Comparison of ENCODE assay signal across 1 cellular context in the genomic region with DNA sequence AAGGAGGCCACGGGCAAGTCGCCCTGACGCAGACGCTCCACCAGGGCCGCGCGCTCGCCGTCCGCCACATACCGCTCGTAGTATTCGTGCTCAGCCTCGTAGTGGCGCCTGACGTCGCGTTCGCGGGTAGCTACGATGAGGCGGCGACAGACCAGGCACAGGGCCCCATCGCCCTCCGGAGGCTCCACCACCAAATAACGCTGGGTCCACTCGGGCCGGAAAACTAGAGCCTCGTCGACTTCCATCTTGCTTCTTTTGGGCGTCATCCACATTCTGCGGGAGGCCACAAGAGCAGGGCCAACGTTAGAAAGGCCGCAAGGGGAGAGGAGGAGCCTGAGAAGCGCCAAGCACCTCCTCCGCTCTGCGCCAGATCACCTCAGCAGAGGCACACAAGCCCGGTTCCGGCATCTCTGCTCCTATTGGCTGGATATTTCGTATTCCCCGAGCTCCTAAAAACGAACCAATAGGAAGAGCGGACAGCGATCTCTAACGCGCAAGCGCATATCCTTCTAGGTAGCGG.
TF ChIP-seq lines count a peak whose summit lies in the region.

Gene EPM2AIP1 (minus strand): TSS at position 326 of the 520 bp plus-strand sequence. CDS start 54 bp downstream, at position 272.

TF ChIP-seq in HepG2, 621 proteins besides CTCF, POLR2A, EP300 and RAD21 (continued from another document):
- TF ChIP-seq ZNF572 (CRISPR knock-in tag; IDR thresholded peaks at IDR 0.05) = 0 out of 2 replicates have a peak, but pooled peaks have one; percentile 87
- no peak for TF ChIP-seq PBX2 (CRISPR knock-in tag; IDR thresholded peaks at IDR 0.05)
- TF ChIP-seq, protein P1, sequence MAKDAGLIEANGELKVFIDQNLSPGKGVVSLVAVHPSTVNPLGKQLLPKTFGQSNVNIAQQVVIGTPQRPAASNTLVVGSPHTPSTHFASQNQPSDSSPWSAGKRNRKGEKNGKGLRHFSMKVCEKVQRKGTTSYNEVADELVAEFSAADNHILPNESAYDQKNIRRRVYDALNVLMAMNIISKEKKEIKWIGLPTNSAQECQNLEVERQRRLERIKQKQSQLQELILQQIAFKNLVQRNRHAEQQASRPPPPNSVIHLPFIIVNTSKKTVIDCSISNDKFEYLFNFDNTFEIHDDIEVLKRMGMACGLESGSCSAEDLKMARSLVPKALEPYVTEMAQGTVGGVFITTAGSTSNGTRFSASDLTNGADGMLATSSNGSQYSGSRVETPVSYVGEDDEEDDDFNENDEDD (CRISPR knock-in tag; IDR thresholded peaks at IDR 0.05; ENCODE audit: borderline replicate concordance) = no peak
- TF ChIP-seq IRF1 (CRISPR knock-in tag; IDR thresholded peaks at IDR 0.05; ENCODE audit: low read depth) = 0 out of 2 replicates have a peak, but pooled peaks have one; percentile 6
- no peak; the same call in 1 of the 2 replicates for TF ChIP-seq STAT6 (CRISPR knock-in tag; IDR thresholded peaks at IDR 0.05; ENCODE audit: borderline replicate concordance)
- peak; percentile 61 for TF ChIP-seq DMAP1 (CRISPR knock-in tag; IDR thresholded peaks at IDR 0.05)
- TF ChIP-seq, protein P2, sequence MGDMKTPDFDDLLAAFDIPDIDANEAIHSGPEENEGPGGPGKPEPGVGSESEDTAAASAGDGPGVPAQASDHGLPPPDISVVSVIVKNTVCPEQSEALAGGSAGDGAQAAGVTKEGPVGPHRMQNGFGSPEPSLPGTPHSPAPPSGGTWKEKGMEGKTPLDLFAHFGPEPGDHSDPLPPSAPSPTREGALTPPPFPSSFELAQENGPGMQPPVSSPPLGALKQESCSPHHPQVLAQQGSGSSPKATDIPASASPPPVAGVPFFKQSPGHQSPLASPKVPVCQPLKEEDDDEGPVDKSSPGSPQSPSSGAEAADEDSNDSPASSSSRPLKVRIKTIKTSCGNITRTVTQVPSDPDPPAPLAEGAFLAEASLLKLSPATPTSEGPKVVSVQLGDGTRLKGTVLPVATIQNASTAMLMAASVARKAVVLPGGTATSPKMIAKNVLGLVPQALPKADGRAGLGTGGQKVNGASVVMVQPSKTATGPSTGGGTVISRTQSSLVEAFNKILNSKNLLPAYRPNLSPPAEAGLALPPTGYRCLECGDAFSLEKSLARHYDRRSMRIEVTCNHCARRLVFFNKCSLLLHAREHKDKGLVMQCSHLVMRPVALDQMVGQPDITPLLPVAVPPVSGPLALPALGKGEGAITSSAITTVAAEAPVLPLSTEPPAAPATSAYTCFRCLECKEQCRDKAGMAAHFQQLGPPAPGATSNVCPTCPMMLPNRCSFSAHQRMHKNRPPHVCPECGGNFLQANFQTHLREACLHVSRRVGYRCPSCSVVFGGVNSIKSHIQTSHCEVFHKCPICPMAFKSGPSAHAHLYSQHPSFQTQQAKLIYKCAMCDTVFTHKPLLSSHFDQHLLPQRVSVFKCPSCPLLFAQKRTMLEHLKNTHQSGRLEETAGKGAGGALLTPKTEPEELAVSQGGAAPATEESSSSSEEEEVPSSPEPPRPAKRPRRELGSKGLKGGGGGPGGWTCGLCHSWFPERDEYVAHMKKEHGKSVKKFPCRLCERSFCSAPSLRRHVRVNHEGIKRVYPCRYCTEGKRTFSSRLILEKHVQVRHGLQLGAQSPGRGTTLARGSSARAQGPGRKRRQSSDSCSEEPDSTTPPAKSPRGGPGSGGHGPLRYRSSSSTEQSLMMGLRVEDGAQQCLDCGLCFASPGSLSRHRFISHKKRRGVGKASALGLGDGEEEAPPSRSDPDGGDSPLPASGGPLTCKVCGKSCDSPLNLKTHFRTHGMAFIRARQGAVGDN (CRISPR knock-in tag; IDR thresholded peaks at IDR 0.05) = peak; percentile 95
- no peak for TF ChIP-seq IKZF4 (CRISPR knock-in tag; IDR thresholded peaks at IDR 0.05; ENCODE audit: borderline replicate concordance, low read depth, not compliant biosample characterization)
- TF ChIP-seq SIN3B (IDR thresholded peaks at IDR 0.05; ENCODE audit: low read length) = 0 out of 2 replicates have a peak, but pooled peaks have one; percentile 43
- TF ChIP-seq MNT (IDR thresholded peaks at IDR 0.05) = no peak
- TF ChIP-seq, protein P3, sequence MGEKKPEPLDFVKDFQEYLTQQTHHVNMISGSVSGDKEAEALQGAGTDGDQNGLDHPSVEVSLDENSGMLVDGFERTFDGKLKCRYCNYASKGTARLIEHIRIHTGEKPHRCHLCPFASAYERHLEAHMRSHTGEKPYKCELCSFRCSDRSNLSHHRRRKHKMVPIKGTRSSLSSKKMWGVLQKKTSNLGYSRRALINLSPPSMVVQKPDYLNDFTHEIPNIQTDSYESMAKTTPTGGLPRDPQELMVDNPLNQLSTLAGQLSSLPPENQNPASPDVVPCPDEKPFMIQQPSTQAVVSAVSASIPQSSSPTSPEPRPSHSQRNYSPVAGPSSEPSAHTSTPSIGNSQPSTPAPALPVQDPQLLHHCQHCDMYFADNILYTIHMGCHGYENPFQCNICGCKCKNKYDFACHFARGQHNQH (CRISPR knock-in tag; IDR thresholded peaks at IDR 0.05) = no peak; the same call in 1 of the 2 replicates
- no peak for TF ChIP-seq SMYD3 (CRISPR knock-in tag; IDR thresholded peaks at IDR 0.05)
- no peak for TF ChIP-seq ZNF564 (CRISPR knock-in tag; IDR thresholded peaks at IDR 0.05)
- no peak for TF ChIP-seq RFX3 (CRISPR knock-in tag; IDR thresholded peaks at IDR 0.05)
- no peak for TF ChIP-seq ZFP82 (CRISPR knock-in tag; IDR thresholded peaks at IDR 0.05; ENCODE audit: borderline replicate concordance)
- 0 out of 2 replicates have a peak, but pooled peaks have one; percentile 75 for TF ChIP-seq NFATC3 (CRISPR knock-in tag; IDR thresholded peaks at IDR 0.05)
- TF ChIP-seq FOXC1 (CRISPR knock-in tag; IDR thresholded peaks at IDR 0.05; ENCODE audit: borderline replicate concordance) = no peak
- peak; percentile 73 for TF ChIP-seq ARHGAP35 (CRISPR knock-in tag; IDR thresholded peaks at IDR 0.05; ENCODE audit: borderline replicate concordance)
- TF ChIP-seq, protein P4, sequence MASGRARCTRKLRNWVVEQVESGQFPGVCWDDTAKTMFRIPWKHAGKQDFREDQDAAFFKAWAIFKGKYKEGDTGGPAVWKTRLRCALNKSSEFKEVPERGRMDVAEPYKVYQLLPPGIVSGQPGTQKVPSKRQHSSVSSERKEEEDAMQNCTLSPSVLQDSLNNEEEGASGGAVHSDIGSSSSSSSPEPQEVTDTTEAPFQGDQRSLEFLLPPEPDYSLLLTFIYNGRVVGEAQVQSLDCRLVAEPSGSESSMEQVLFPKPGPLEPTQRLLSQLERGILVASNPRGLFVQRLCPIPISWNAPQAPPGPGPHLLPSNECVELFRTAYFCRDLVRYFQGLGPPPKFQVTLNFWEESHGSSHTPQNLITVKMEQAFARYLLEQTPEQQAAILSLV (CRISPR knock-in tag; IDR thresholded peaks at IDR 0.05; ENCODE audit: borderline replicate concordance) = peak; percentile 20; the same call in 1 of the 2 replicates
- TF ChIP-seq, protein P5, sequence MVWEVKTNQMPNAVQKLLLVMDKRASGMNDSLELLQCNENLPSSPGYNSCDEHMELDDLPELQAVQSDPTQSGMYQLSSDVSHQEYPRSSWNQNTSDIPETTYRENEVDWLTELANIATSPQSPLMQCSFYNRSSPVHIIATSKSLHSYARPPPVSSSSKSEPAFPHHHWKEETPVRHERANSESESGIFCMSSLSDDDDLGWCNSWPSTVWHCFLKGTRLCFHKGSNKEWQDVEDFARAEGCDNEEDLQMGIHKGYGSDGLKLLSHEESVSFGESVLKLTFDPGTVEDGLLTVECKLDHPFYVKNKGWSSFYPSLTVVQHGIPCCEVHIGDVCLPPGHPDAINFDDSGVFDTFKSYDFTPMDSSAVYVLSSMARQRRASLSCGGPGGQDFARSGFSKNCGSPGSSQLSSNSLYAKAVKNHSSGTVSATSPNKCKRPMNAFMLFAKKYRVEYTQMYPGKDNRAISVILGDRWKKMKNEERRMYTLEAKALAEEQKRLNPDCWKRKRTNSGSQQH (CRISPR knock-in tag; IDR thresholded peaks at IDR 0.05; ENCODE audit: low read depth) = peak; percentile 81; the same call in 1 of the 2 replicates
- no peak for TF ChIP-seq MYNN (CRISPR knock-in tag; IDR thresholded peaks at IDR 0.05; ENCODE audit: low read depth)
- TF ChIP-seq PCBP2 (optimal IDR thresholded peaks at IDR 0.05; ENCODE audit: low read depth, low read length, poor library complexity, severe bottlenecking) = no peak
- no peak for TF ChIP-seq HNRNPK (IDR thresholded peaks at IDR 0.05; ENCODE audit: low read depth, low read length, poor library complexity, severe bottlenecking)
- no peak for TF ChIP-seq ZNF10 (CRISPR knock-in tag; IDR thresholded peaks at IDR 0.05; ENCODE audit: borderline replicate concordance, low read depth)
- no peak for TF ChIP-seq JUND (CRISPR knock-in tag; IDR thresholded peaks at IDR 0.05)
- TF ChIP-seq ZNF432 (CRISPR knock-in tag; IDR thresholded peaks at IDR 0.05; ENCODE audit: borderline replicate concordance) = no peak
- 0 out of 2 replicates have a peak, but pooled peaks have one; percentile 28 for TF ChIP-seq PHF21A (CRISPR knock-in tag; IDR thresholded peaks at IDR 0.05)
- TF ChIP-seq ERF (CRISPR knock-in tag; IDR thresholded peaks at IDR 0.05) = peak; percentile 76
- no peak for TF ChIP-seq CHCHD3 (CRISPR knock-in tag; IDR thresholded peaks at IDR 0.05)
- TF ChIP-seq ASH2L (IDR thresholded peaks at IDR 0.05; ENCODE audit: insufficient read length, low read depth, low read length) = peak; percentile 82
- TF ChIP-seq CREBL2 (CRISPR knock-in tag; IDR thresholded peaks at IDR 0.05; ENCODE audit: borderline replicate concordance) = peak; percentile 94; the same call in 1 of the 2 replicates
- no peak for TF ChIP-seq DPF2 (CRISPR knock-in tag; IDR thresholded peaks at IDR 0.05; ENCODE audit: borderline replicate concordance, low read depth)
- no peak for TF ChIP-seq ZNF468 (CRISPR knock-in tag; IDR thresholded peaks at IDR 0.05)
- no peak for TF ChIP-seq SMC3 (IDR thresholded peaks at IDR 0.05; ENCODE audit: low read length)
- TF ChIP-seq CEBPG (CRISPR knock-in tag; IDR thresholded peaks at IDR 0.05) = no peak
- TF ChIP-seq TBP (CRISPR knock-in tag; IDR thresholded peaks at IDR 0.05) = no peak
- TF ChIP-seq SETDB1 (CRISPR knock-in tag; IDR thresholded peaks at IDR 0.05; ENCODE audit: borderline replicate concordance) = no peak
- 0 out of 2 replicates have a peak, but pooled peaks have one; percentile 30 for TF ChIP-seq CHD2 (IDR thresholded peaks at IDR 0.05; ENCODE audit: low read depth, low read length)
- no peak for TF ChIP-seq FOXP1 (IDR thresholded peaks at IDR 0.05)
- no peak for TF ChIP-seq FOXP1 (CRISPR knock-in tag; IDR thresholded peaks at IDR 0.05)
